ENCODE assay signal across 8 cellular contexts in genomic region chr6:26250806-26251075, GRCh38.
DNase-seq lines count a peak whose midpoint lies in the region; ATAC-seq, FAIRE-seq and TF ChIP-seq lines count a peak whose summit lies in the region.

No MANE protein-coding gene starts in this region.

- peaks cover 36% of the 10 kb centered on the region for H3K4me1 Mint-ChIP-seq in activated CD4-positive, alpha-beta T cell treated with anti-CD3 and anti-CD28 coated beads, Interleukin-2, amount 10 ng/mL, durations not matched to agents 24 days and 14 days

- POLR2A ChIA-PET in A549 (lab: Yijun Ruan, JAX) = interaction anchor here (1.0 to 2.7 kb wide), 9 partner anchors 10 to 93 kb away, joined by 4 to 33 read pairs (median 8); a partner anchor contains a TSS

- H3K36me3 ChIP-seq in fibroblast of lung (ENCODE audit: control insufficient read depth, insufficient read depth, low read length) (no peaks in the 10 kb centered on the region), pancreas (no peaks in the 10 kb centered on the region)

- H3K27ac ChIP-seq in A549 = peak overlapping the region; percentile 84 to 91; a peak in 5 of 6 replicates
- peak overlapping the region; percentile 86 for H3K27ac ChIP-seq in fibroblast of lung (ENCODE audit: insufficient read depth, low read length)
- H3K27ac ChIP-seq in pancreas = no peak overlapping the region

- H3K36me3 Mint-ChIP-seq in activated CD4-positive, alpha-beta T cell treated with anti-CD3 and anti-CD28 coated beads, Interleukin-2, amount 10 ng/mL, durations not matched to agents 24 days and 14 days (ENCODE audit: low read depth) = peaks cover 3% of the 10 kb centered on the region

- intact Hi-C loops in activated CD4-positive, alpha-beta T cell treated with anti-CD3 and anti-CD28 coated beads, Interleukin-2, amount 10 ng/mL, durations not matched to agents 24 days and 14 days (cut with micrococcal nuclease) = loop anchor here (1.0 to 2.0 kb wide), 6 partner anchors 10 to 46 kb away; a partner anchor contains a TSS
- intact Hi-C loops in pancreas (cut with DNase I) = no loop called here

- H3K27me3 Mint-ChIP-seq in activated CD4-positive, alpha-beta T cell treated with anti-CD3 and anti-CD28 coated beads, Interleukin-2, amount 10 ng/mL, durations not matched to agents 24 days and 14 days = no peaks in the 10 kb centered on the region

- WGBS in A549 (ENCODE audit: missing lambda C conversion rate) = 87% methylated on average over 7 of the region's 7 CpGs
- WGBS in pancreas, 2 donors = 4 to 8% methylated on average over 7 of the region's 7 CpGs

- no peak for ATAC-seq in A549
- peak; percentile 10 for ATAC-seq in GM18505 (IDR thresholded peaks at IDR 0.05; ENCODE audit: unreplicated experiment)
- peak in 2 of 4 donors; percentile 44 to 47 for ATAC-seq in pancreas
- ATAC-seq in HG02623 (IDR thresholded peaks at IDR 0.05; ENCODE audit: unreplicated experiment) = no peak

- TF ChIP-seq EP300 in A549 (IDR thresholded peaks at IDR 0.05) = no peak

- H2AFZ ChIP-seq in fibroblast of lung (ENCODE audit: low read length) = no peak overlapping the region

- TF ChIP-seq POLR2A in A549 (IDR thresholded peaks at IDR 0.05; ENCODE audit: low read length) (no peak), GM18505 (IDR thresholded peaks at IDR 0.05; ENCODE audit: borderline replicate concordance, extremely low read depth, insufficient read depth, insufficient read length) (no peak)

- CTCF ChIA-PET in A549 (lab: Yijun Ruan, JAX) = interaction anchor here (0.7 to 2.5 kb wide), 7 partner anchors 10 to 57 kb away, joined by 3 to 9 read pairs (median 5); a partner anchor contains a TSS

- peaks cover 2% of the 10 kb centered on the region for H3K27me3 ChIP-seq in fibroblast of lung (ENCODE audit: control insufficient read depth, insufficient read depth, low read length)
- H3K27me3 ChIP-seq in pancreas = peaks cover 0 to 53% (median 34%) of the 10 kb centered on the region in 4 donors

- H3K4me3 Mint-ChIP-seq in activated CD4-positive, alpha-beta T cell treated with anti-CD3 and anti-CD28 coated beads, Interleukin-2, amount 10 ng/mL, durations not matched to agents 24 days and 14 days = peak overlapping the region; percentile 95

- H3K9me3 Mint-ChIP-seq in activated CD4-positive, alpha-beta T cell treated with anti-CD3 and anti-CD28 coated beads, Interleukin-2, amount 10 ng/mL, durations not matched to agents 24 days and 14 days = no peaks in the 10 kb centered on the region

- peak overlapping the region; percentile 95 for H3K27ac Mint-ChIP-seq in activated CD4-positive, alpha-beta T cell treated with anti-CD3 and anti-CD28 coated beads, Interleukin-2, amount 10 ng/mL, durations not matched to agents 24 days and 14 days

- TF ChIP-seq CTCF in A549 (IDR thresholded peaks at IDR 0.05) (no peak), fibroblast of lung (conservative IDR thresholded peaks at IDR 0.05 in 1 of 2, IDR thresholded peaks at IDR 0.05 in 1 of 2; ENCODE audit: low read depth in 1 of 2, low read length in 2 of 2) (no peak), pancreas (IDR thresholded peaks at IDR 0.05) (no peak)

- H3K4me1 ChIP-seq in A549 (no peaks in the 10 kb centered on the region), fibroblast of lung (ENCODE audit: control insufficient read depth, extremely low read depth, insufficient read depth, low read length) (no peaks in the 10 kb centered on the region), pancreas (no peaks in the 10 kb centered on the region)

- peak overlapping the region; percentile 57 for H3K4me2 ChIP-seq in A549
- peak overlapping the region; percentile 98 for H3K4me2 ChIP-seq in fibroblast of lung (ENCODE audit: extremely low read depth, insufficient read depth, low read length)

- no peak for FAIRE-seq in A549 (lab: Jason Lieb, UNC)
- FAIRE-seq in pancreas (lab: Jason Lieb, UNC) = peak; percentile 23

- no peak overlapping the region for H3K9ac ChIP-seq in fibroblast of lung (ENCODE audit: insufficient read depth, low read length)

- no peaks in the 10 kb centered on the region for H3K9me3 ChIP-seq in A549
- H3K9me3 ChIP-seq in fibroblast of lung (ENCODE audit: control insufficient read depth, insufficient read depth, low read depth, low read length) = no peaks in the 10 kb centered on the region
- no peaks in the 10 kb centered on the region for H3K9me3 ChIP-seq in pancreas

- H4K20me1 ChIP-seq in fibroblast of lung (ENCODE audit: control insufficient read depth, extremely low read depth, insufficient read depth, low read length) = no peaks in the 10 kb centered on the region

- no peak for TF ChIP-seq RAD21 in A549 (conservative IDR thresholded peaks at IDR 0.05 in 1 of 2, IDR thresholded peaks at IDR 0.05 in 1 of 2)

- H3K79me2 ChIP-seq in fibroblast of lung (ENCODE audit: control insufficient read depth, insufficient read depth, low read length) = peaks cover 2% of the 10 kb centered on the region

- DNase-seq in A549 (ENCODE audit: low read depth in 1 of 2, low spot score in 1 of 2) (no peak), fibroblast of lung (ENCODE audit: low read depth in 2 of 2) (no peak), pancreas (no peak), NCI-H1048 (lab: John Stamatoyannopoulos, UW) (no peak), NCI-H526 (lab: John Stamatoyannopoulos, UW) (no peak)
- DNase-seq in activated CD4-positive, alpha-beta T cell treated with anti-CD3 and anti-CD28 coated beads, Interleukin-2, amount 10 ng/mL, durations not matched to agents 24 days and 14 days = peak; percentile 82

- H3K4me3 ChIP-seq in A549 (peak overlapping the region; percentile 49; the same call in 2 of the 3 replicates), fibroblast of lung (replicated peaks in 1 of 4; ENCODE audit: control extremely low read depth in 1 of 4, insufficient read depth in 1 of 4, low read depth in 3 of 4, low read length in 4 of 4) (peak overlapping the region; percentile 62 to 99 (median 76)), pancreas (peak overlapping the region in 1 of 4 donors; percentile 34)

TF ChIP-seq in A549, 52 proteins besides CTCF, POLR2A, EP300 and RAD21:
- TF ChIP-seq ZNF302 (CRISPR knock-in tag; IDR thresholded peaks at IDR 0.05) (no peak), BHLHE40 (IDR thresholded peaks at IDR 0.05; ENCODE audit: low read depth, low read length) (no peak)

Comparison
In these comparisons a context has a peak if more than half of its experiments do, and no peak if none do; other contexts are left out.
1. H3K27ac ChIP-seq: peak in A549 (2 of 2) and fibroblast of lung (single experiment); none in pancreas (0 of 4).